8 cellular contexts compared by ENCODE assay signal in the genomic region with DNA sequence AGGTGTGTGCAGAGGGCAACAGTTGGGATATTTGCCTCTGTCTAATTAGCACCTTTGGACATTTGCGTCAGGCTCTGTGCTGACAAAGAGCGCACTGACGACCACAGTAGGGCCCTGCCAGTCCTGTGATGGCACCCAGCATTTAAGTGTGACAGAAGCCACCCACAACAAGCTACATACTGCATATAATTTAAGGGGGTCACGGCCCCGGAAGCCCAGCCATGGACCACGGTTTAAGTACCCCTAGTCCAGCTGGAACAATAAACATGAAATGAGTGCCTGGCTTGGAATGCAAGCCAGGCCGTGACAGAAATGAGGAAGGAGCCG. TPM values are rescaled to one million over a fixed set of nuclear protein-coding genes. Genes with fewer than 3 reads are reported as not detected.
A peak's percentile ranks its signal among the peaks of the same experiment; 100 is the strongest.
DNase-seq lines count a peak whose midpoint lies in the region; ATAC-seq, FAIRE-seq and TF ChIP-seq lines count a peak whose summit lies in the region.

No MANE protein-coding gene starts in this region.

- H3K4me3 ChIP-seq in adrenal gland (peak overlapping the region in 3 of 4 donors; percentile 29 to 87 (median 72)), keratinocyte (ENCODE audit: control insufficient read depth in 2 of 3, extremely low read depth in 1 of 3, insufficient read depth in 2 of 3, low read depth in 1 of 3, low read length in 3 of 3) (peak overlapping the region; percentile 74 to 99 (median 97)), stomach (peak overlapping the region; percentile 56 to 92 (median 76))

- 5 to 15% (median 10%) methylated on average over 8 of the region's 8 CpGs for WGBS in adrenal gland, 4 donors
- 1 to 7% (median 6%) methylated on average over 8 of the region's 8 CpGs for WGBS in stomach, 5 donors

- H3K9ac ChIP-seq in keratinocyte (ENCODE audit: control insufficient read depth, extremely low read depth, insufficient read depth, low read length) = peak overlapping the region; percentile 100

- peak; percentile 11 for ATAC-seq in HG03432 (IDR thresholded peaks at IDR 0.05; ENCODE audit: unreplicated experiment)

- peak overlapping the region; percentile 88 for H2AFZ ChIP-seq in keratinocyte (ENCODE audit: control insufficient read depth, low read length)

- no peaks in the 10 kb centered on the region for H3K9me1 ChIP-seq in keratinocyte (ENCODE audit: control insufficient read depth, extremely low read depth, insufficient read depth, low read length)

- H3K9me3 ChIP-seq in adrenal gland (replicated peaks in 1 of 3) = no peaks in the 10 kb centered on the region
- H3K9me3 ChIP-seq in keratinocyte (ENCODE audit: control insufficient read depth, low read depth, low read length) = no peaks in the 10 kb centered on the region
- no peaks in the 10 kb centered on the region for H3K9me3 ChIP-seq in stomach

- intact Hi-C loops in adrenal gland (cut with DNase I) = no loop called here
- intact Hi-C loops in stomach (cut with DNase I; ENCODE audit: low total_unique reads) = loop anchor here (10.0 kb wide), 1 partner anchor 173 kb away; no protein-coding TSS in a partner anchor

- no peaks in the 10 kb centered on the region for H3K36me3 ChIP-seq in adrenal gland (replicated peaks in 1 of 2)
- H3K36me3 ChIP-seq in keratinocyte (ENCODE audit: control insufficient read depth in 2 of 2, extremely low read depth in 1 of 2, insufficient read depth in 2 of 2, low read length in 2 of 2) = peaks cover 0 to 4% of the 10 kb centered on the region in 2 experiments
- H3K36me3 ChIP-seq in stomach = no peaks in the 10 kb centered on the region

- H4K20me1 ChIP-seq in keratinocyte (ENCODE audit: control insufficient read depth, extremely low read depth, insufficient read depth, low read length) = no peaks in the 10 kb centered on the region

- peak; percentile 54 for DNase-seq in NCI-H748 (lab: John Stamatoyannopoulos, UW; ENCODE audit: unreplicated experiment)
- no peak for DNase-seq in NCI-H748 treated with DMSO at 0.1 percent for 48 hours (lab: John Stamatoyannopoulos, UW)
- no peak for DNase-seq in adrenal gland
- DNase-seq in keratinocyte (ENCODE audit: low read depth, low spot score) = no peak
- no peak for DNase-seq in stomach
- DNase-seq in GM19238 (ENCODE audit: insufficient read length, low spot score) = no peak
- no peak for DNase-seq in central memory CD4-positive, alpha-beta T cell

- H3K79me2 ChIP-seq in keratinocyte (ENCODE audit: control insufficient read depth, insufficient read depth, low read length) = peaks cover 14% of the 10 kb centered on the region

- H3K4me2 ChIP-seq in keratinocyte (ENCODE audit: control insufficient read depth, extremely low read depth, insufficient read depth, low read depth, low read length) = peak overlapping the region; percentile 84

- H3K4me1 ChIP-seq in adrenal gland (replicated peaks in 1 of 2) (peaks cover 16 to 21% of the 10 kb centered on the region in 2 donors), keratinocyte (ENCODE audit: control insufficient read depth, extremely low read depth, insufficient read depth, low read length) (peaks cover 6% of the 10 kb centered on the region), stomach (peaks cover 10 to 35% (median 25%) of the 10 kb centered on the region in 4 donors)

- dilution Hi-C loops in keratinocyte (cut with MboI; ENCODE audit: extremely low pct_ligation_motif_present, low sequenced_read_pairs) = no loop called here

- H3K27ac ChIP-seq in adrenal gland (peak overlapping the region; percentile 71 to 98 (median 97)), keratinocyte (ENCODE audit: control insufficient read depth, insufficient read depth, low read length) (peak overlapping the region; percentile 99), stomach (peak overlapping the region; percentile 86 to 99 (median 94))

- TF ChIP-seq CTCF in adrenal gland (IDR thresholded peaks at IDR 0.05) (no peak), keratinocyte (optimal IDR thresholded peaks at IDR 0.05 in 1 of 3, IDR thresholded peaks at IDR 0.05 in 1 of 3, conservative IDR thresholded peaks at IDR 0.05 in 1 of 3; ENCODE audit: extremely low read depth in 1 of 3, insufficient read depth in 2 of 3, low read length in 3 of 3) (no peak), stomach (IDR thresholded peaks at IDR 0.05) (no peak)

- H3K27me3 ChIP-seq in adrenal gland (no peaks in the 10 kb centered on the region), keratinocyte (ENCODE audit: control insufficient read depth, extremely low read depth, insufficient read depth, low read length) (no peaks in the 10 kb centered on the region), stomach (peaks cover 0 to 26% (median 0%) of the 10 kb centered on the region in 3 donors)

- FAIRE-seq in keratinocyte (lab: Jason Lieb, UNC) = no peak

- no peak for TF ChIP-seq EP300 in stomach (IDR thresholded peaks at IDR 0.05)

- TF ChIP-seq POLR2A in adrenal gland (IDR thresholded peaks at IDR 0.05) (no peak), stomach (IDR thresholded peaks at IDR 0.05) (no peak)

RNA-seq across cellular contexts. Expression of gene DYNC1H1, which starts 16.8 kb away (rescaled TPM):
- total RNA-seq in adrenal gland (100 to 1,000 TPM; 295 to 509 (median 370) TPM), stomach (100 to 1,000 TPM; 308 to 651 (median 392) TPM)
- polyA plus RNA-seq in adrenal gland (100 to 1,000 TPM; 202 to 337 (median 273) TPM), keratinocyte (166 to 185 TPM (median 179 TPM) in 3 replicates), stomach (100 to 1,000 TPM in 1 of 3 donors, 10 to 100 TPM in 2; 52.9 to 119 (median 56.4) TPM)
- 369 TPM for polyA plus RNA-seq in keratinocyte (2011; ENCODE audit: low read depth)
- polyA plus RNA-seq in keratinocyte (2011; cell fraction: cytosol; rRNA removed) = 99.9 and 122 TPM in 2 replicates
- polyA plus RNA-seq in keratinocyte (2011; cell fraction: nucleus; rRNA removed) = 1,037 and 1,053 TPM in 2 replicates
- polyA plus RNA-seq in keratinocyte (2012; ENCODE audit: low replicate concordance) = 207 and 398 TPM in 2 replicates
- 553 to 1,216 TPM (median 812 TPM) in 3 replicates for polyA minus RNA-seq in keratinocyte
- polyA minus RNA-seq in keratinocyte (2011; cell fraction: cytosol; rRNA and poly(A)+ RNA removed) = 251 TPM
- polyA minus RNA-seq in keratinocyte (2011; cell fraction: nucleus; rRNA and poly(A)+ RNA removed) = 1,725 and 2,247 TPM in 2 replicates
